Comparison of ENCODE assay signal across 18 cellular contexts in the genomic region with DNA sequence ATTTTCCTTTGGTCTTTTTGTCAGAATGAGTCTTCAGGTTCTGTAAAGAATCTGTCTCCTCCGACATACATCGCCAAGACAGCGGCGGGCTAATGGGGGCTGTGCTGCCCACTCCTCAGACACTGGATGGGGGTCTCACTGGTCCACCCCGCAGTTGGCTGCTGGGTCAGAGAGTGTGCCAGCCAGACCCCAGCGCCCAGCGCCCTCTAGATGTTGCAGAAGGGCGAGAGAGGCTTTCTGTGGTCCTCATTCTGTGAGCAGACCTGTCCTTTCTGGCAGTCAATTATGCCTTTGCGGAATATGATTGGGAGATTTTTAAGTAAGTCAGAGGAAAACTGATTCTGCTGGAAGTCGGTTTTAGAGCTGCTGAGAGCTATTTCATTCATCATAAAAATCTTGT. TPM values are rescaled to one million over a fixed set of nuclear protein-coding genes. Genes with fewer than 3 reads are reported as not detected.
A peak's percentile ranks its signal among the peaks of the same experiment; 100 is the strongest.
DNase-seq lines count a peak whose midpoint lies in the region; ATAC-seq, FAIRE-seq and TF ChIP-seq lines count a peak whose summit lies in the region.
"Had no signal": no experiment of that assay in that cellular context is flagged by ENCODE, and none has a peak within 500 bp of the region (broad histone marks: within the 10 kb centered on the region; RNA-seq: fewer than 3 reads in every experiment).

No MANE protein-coding gene starts in this region.

- no peak overlapping the region for H3K27ac ChIP-seq in HepG2 (ENCODE audit: extremely low read length, insufficient read depth, low read length)
- H3K27ac ChIP-seq in right lobe of liver: no peak overlapping the region
- no peak overlapping the region for H3K27ac ChIP-seq in GM23338 (ENCODE audit: low read depth)
- peak overlapping the region in 1 of 5 donors; percentile 24 for H3K27ac ChIP-seq in stomach
- H3K27ac ChIP-seq: epithelial cell of prostate, neutrophil, RWPE1 had no signal

- H3K79me2 ChIP-seq in HepG2 (ENCODE audit: insufficient read depth, low read length) (no peaks in the 10 kb centered on the region), GM23338 (replicated peaks; ENCODE audit: insufficient read depth) (no peaks in the 10 kb centered on the region)

- intact Hi-C loops in HepG2 (cut with micrococcal nuclease; ENCODE audit: unreplicated experiment) (no loop called here), right lobe of liver (cut with DNase I) (no loop called here), stomach (cut with DNase I; ENCODE audit: low total_unique reads) (no loop called here)

- POLR2A ChIA-PET in HepG2 (lab: Yijun Ruan, JAX): no interaction called here
- POLR2A ChIA-PET in activated CD4-positive, alpha-beta memory T cell treated with anti-CD3 and anti-CD28 coated beads, Interleukin-2, amount 10 ng/mL, durations not matched to agents 7 days and 5 days (lab: Charles Lee): interaction anchor here (1.7 to 2.6 kb wide), 2 partner anchors 8 to 21 kb away, joined by 10 to 26 read pairs; partner anchors contain the start of gene CCR6

- H2AFZ ChIP-seq in HepG2 (ENCODE audit: low read length) (no peak overlapping the region), GM23338 (no peak overlapping the region)

- WGBS in HepG2 (ENCODE audit: low lambda C conversion rate): 45% methylated on average over 10 of the region's 10 CpGs
- WGBS in right lobe of liver (ENCODE audit: insufficient coverage, low coverage, low lambda C conversion rate, missing lambda C conversion rate): 45% methylated on average over 1 of the region's 10 CpGs
- WGBS in stomach, 5 donors: 79 to 87% (median 86%) methylated on average over 10 of the region's 10 CpGs

- no peaks in the 10 kb centered on the region; the same call in 2 of the 3 replicates for H3K36me3 Mint-ChIP-seq in GM23338 (ENCODE audit: low read depth)
- peaks cover 19% of the 10 kb centered on the region for H3K36me3 Mint-ChIP-seq in activated CD4-positive, alpha-beta memory T cell treated with anti-CD3 and anti-CD28 coated beads, Interleukin-2, amount 10 ng/mL, durations not matched to agents 7 days and 5 days (ENCODE audit: low read depth)
- peaks cover 0 to 8% of the 10 kb centered on the region in 2 donors for H3K36me3 Mint-ChIP-seq in stimulated activated naive B cell treated with anti-CD40 and anti-IgM and Interleukin-4, amounts not matched to agents 10 μg/mL and 1 μg/mL and 100 μg/mL, for 72 hours

- TF ChIP-seq CTCF in HepG2 (CRISPR knock-in tag; IDR thresholded peaks at IDR 0.05) (peak; percentile 69), right lobe of liver (IDR thresholded peaks at IDR 0.05) (no peak), GM23338 (conservative IDR thresholded peaks at IDR 0.05; ENCODE audit: low read depth in 2 of 2) (peak; percentile 47 to 73), stomach (IDR thresholded peaks at IDR 0.05) (no peak)

- TF ChIP-seq POLR2A in HepG2 (IDR thresholded peaks at IDR 0.05; ENCODE audit: insufficient read depth in 1 of 2, low read depth in 2 of 2, low read length in 2 of 2): no peak
- no peak for TF ChIP-seq POLR2A in right lobe of liver (IDR thresholded peaks at IDR 0.05)
- TF ChIP-seq POLR2A in stomach (IDR thresholded peaks at IDR 0.05): no peak

- no peak overlapping the region for H3K4me3 Mint-ChIP-seq in GM23338
- H3K4me3 Mint-ChIP-seq in activated CD4-positive, alpha-beta memory T cell treated with anti-CD3 and anti-CD28 coated beads, Interleukin-2, amount 10 ng/mL, durations not matched to agents 7 days and 5 days: no peak overlapping the region
- H3K4me3 Mint-ChIP-seq in stimulated activated naive B cell treated with anti-CD40 and anti-IgM and Interleukin-4, amounts not matched to agents 10 μg/mL and 1 μg/mL and 100 μg/mL, for 72 hours: peak overlapping the region in 1 of 2 donors; percentile 8

- FAIRE-seq in HepG2 (lab: Jason Lieb, UNC): no peak
- FAIRE-seq: islet of Langerhans had no signal

- TF ChIP-seq RAD21 in HepG2 (CRISPR knock-in tag; IDR thresholded peaks at IDR 0.05): no peak

- peaks cover 2 to 50% of the 10 kb centered on the region in 2 experiments; a peak in 4 of 5 replicates for H3K27me3 ChIP-seq in HepG2 (ENCODE audit: control insufficient read depth in 1 of 2, insufficient read depth in 2 of 2, low read length in 2 of 2)
- no peaks in the 10 kb centered on the region for H3K27me3 ChIP-seq in right lobe of liver
- no peaks in the 10 kb centered on the region for H3K27me3 ChIP-seq in GM23338 (ENCODE audit: insufficient read depth)
- peaks cover 0 to 15% (median 0%) of the 10 kb centered on the region in 3 donors for H3K27me3 ChIP-seq in stomach
- H3K27me3 ChIP-seq: neutrophil, upper lobe of left lung had no signal

- ATAC-seq in HepG2: peak; percentile 56
- ATAC-seq in right lobe of liver: no peak
- ATAC-seq in GM23338: peak; percentile 64
- ATAC-seq in stimulated activated naive B cell treated with anti-CD40 and anti-IgM and Interleukin-4, amounts not matched to agents 10 μg/mL and 1 μg/mL and 100 μg/mL, for 72 hours (replicated peaks): no peak
- ATAC-seq: sciatic nerve had no signal

- TF ChIP-seq EP300 in HepG2 (IDR thresholded peaks at IDR 0.05; ENCODE audit: low read depth in 2 of 2, low read length in 2 of 2) (no peak), HepG2 (CRISPR knock-in tag; IDR thresholded peaks at IDR 0.05; ENCODE audit: borderline replicate concordance) (no peak), stomach (IDR thresholded peaks at IDR 0.05) (no peak)

- H3K9me3 ChIP-seq in HepG2 (ENCODE audit: low read length): peaks cover 6% of the 10 kb centered on the region
- H3K9me3 ChIP-seq in right lobe of liver: no peaks in the 10 kb centered on the region
- no peaks in the 10 kb centered on the region for H3K9me3 ChIP-seq in stomach
- H3K9me3 ChIP-seq: neutrophil, upper lobe of left lung had no signal

- no peaks in the 10 kb centered on the region for H3K36me3 ChIP-seq in HepG2 (replicated peaks in 1 of 2; ENCODE audit: control insufficient read depth in 1 of 2, insufficient read depth in 2 of 2, low read length in 2 of 2)
- H3K36me3 ChIP-seq in right lobe of liver: no peaks in the 10 kb centered on the region
- H3K36me3 ChIP-seq in GM23338 (ENCODE audit: insufficient read depth): no peaks in the 10 kb centered on the region
- H3K36me3 ChIP-seq in stomach: no peaks in the 10 kb centered on the region
- H3K36me3 ChIP-seq: neutrophil, upper lobe of left lung had no signal

- no peak overlapping the region for H3K4me2 ChIP-seq in HepG2 (ENCODE audit: low read depth, low read length)
- no peak overlapping the region for H3K4me2 ChIP-seq in GM23338

- DNase-seq in HepG2 (ENCODE audit: low spot score) (no peak), right lobe of liver (no peak), GM23338 (ENCODE audit: low spot score) (peak; percentile 39), stomach (no peak), ecto neural progenitor cell (ENCODE audit: low spot score) (no peak), NCI-H2029 (lab: John Stamatoyannopoulos, UW) (no peak)
- DNase-seq in activated CD4-positive, alpha-beta memory T cell treated with anti-CD3 and anti-CD28 coated beads, Interleukin-2, amount 10 ng/mL, durations not matched to agents 7 days and 5 days: no peak
- no peak for DNase-seq in stimulated activated naive B cell treated with anti-CD40 and anti-IgM and Interleukin-4, amounts not matched to agents 10 μg/mL and 1 μg/mL and 100 μg/mL, for 72 hours
- DNase-seq: mesenchymal stem cell, NCI-H2081, NCI-H748 treated with DMSO at 0.1 percent for 48 hours, upper lobe of left lung had no signal

- H3K4me1 ChIP-seq in HepG2 (ENCODE audit: insufficient read depth, low read length) (peaks cover 21% of the 10 kb centered on the region), right lobe of liver (no peaks in the 10 kb centered on the region), GM23338 (ENCODE audit: insufficient read depth) (no peaks in the 10 kb centered on the region; the same call in 1 of the 2 replicates), stomach (peaks cover 0 to 12% (median 8%) of the 10 kb centered on the region in 4 donors)
- H3K4me1 ChIP-seq: upper lobe of left lung had no signal

- H3K27me3 Mint-ChIP-seq in GM23338 (ENCODE audit: insufficient read depth, low read depth, poor library complexity): peaks cover 3% of the 10 kb centered on the region
- peaks cover 9% of the 10 kb centered on the region for H3K27me3 Mint-ChIP-seq in activated CD4-positive, alpha-beta memory T cell treated with anti-CD3 and anti-CD28 coated beads, Interleukin-2, amount 10 ng/mL, durations not matched to agents 7 days and 5 days
- H3K27me3 Mint-ChIP-seq in stimulated activated naive B cell treated with anti-CD40 and anti-IgM and Interleukin-4, amounts not matched to agents 10 μg/mL and 1 μg/mL and 100 μg/mL, for 72 hours: no peaks in the 10 kb centered on the region

- BruUV-seq in HepG2 (replicated peaks; lab: Mats Ljungman, UMichigan): no TSS peak

- no peak overlapping the region for H3K4me3 ChIP-seq in HepG2 (replicated peaks in 1 of 3; ENCODE audit: insufficient read depth in 1 of 3, low read depth in 2 of 3, low read length in 3 of 3)
- H3K4me3 ChIP-seq in right lobe of liver: no peak overlapping the region
- no peak overlapping the region for H3K4me3 ChIP-seq in GM23338
- H3K4me3 ChIP-seq in stomach: no peak overlapping the region
- H3K4me3 ChIP-seq: upper lobe of left lung had no signal

- CTCF ChIA-PET in HepG2 (lab: Yijun Ruan, JAX; ENCODE audit: low intra/inter-chr PET ratio, low total read pairs): no interaction called here
- CTCF ChIA-PET in activated CD4-positive, alpha-beta memory T cell treated with anti-CD3 and anti-CD28 coated beads, Interleukin-2, amount 10 ng/mL, durations not matched to agents 7 days and 5 days (lab: Charles Lee): interaction anchor here (0.6 kb wide), 1 partner anchor 9 kb away, joined by 4 read pairs; no protein-coding TSS in a partner anchor

- H3K9me3 Mint-ChIP-seq in GM23338: 0 out of 3 replicates have a peak, but pooled peaks cover 2% of the 10 kb centered on the region
- H3K9me3 Mint-ChIP-seq in activated CD4-positive, alpha-beta memory T cell treated with anti-CD3 and anti-CD28 coated beads, Interleukin-2, amount 10 ng/mL, durations not matched to agents 7 days and 5 days: no peaks in the 10 kb centered on the region
- no peaks in the 10 kb centered on the region for H3K9me3 Mint-ChIP-seq in stimulated activated naive B cell treated with anti-CD40 and anti-IgM and Interleukin-4, amounts not matched to agents 10 μg/mL and 1 μg/mL and 100 μg/mL, for 72 hours
- H3K9me3 Mint-ChIP-seq: activated T-helper 2 cell treated with anti-CD3 and anti-CD28 coated beads, Interferon-gamma antibody, Interleukin-2, Interleukin-4, amounts not matched to agents 10 μg/mL and 5 μg/mL and 100 μg/mL, durations not matched to agents 14 hours and 24 hours and 36 hours had no signal

- no peaks in the 10 kb centered on the region for H3F3A ChIP-seq in GM23338 (replicated peaks; ENCODE audit: low read depth)

- in situ Hi-C loops in HepG2 (cut with HindIII; ENCODE audit: extremely low pct_ligation_motif_present, low pct_unique_long_range_greater_than_20kb): no loop called here

- no peak overlapping the region for H3K27ac Mint-ChIP-seq in GM23338
- H3K27ac Mint-ChIP-seq in activated CD4-positive, alpha-beta memory T cell treated with anti-CD3 and anti-CD28 coated beads, Interleukin-2, amount 10 ng/mL, durations not matched to agents 7 days and 5 days: peak overlapping the region; percentile 64
- H3K27ac Mint-ChIP-seq in stimulated activated naive B cell treated with anti-CD40 and anti-IgM and Interleukin-4, amounts not matched to agents 10 μg/mL and 1 μg/mL and 100 μg/mL, for 72 hours: peak overlapping the region; percentile 79
- H3K27ac Mint-ChIP-seq: activated T-helper 2 cell treated with anti-CD3 and anti-CD28 coated beads, Interferon-gamma antibody, Interleukin-2, Interleukin-4, amounts not matched to agents 10 μg/mL and 5 μg/mL and 100 μg/mL, durations not matched to agents 14 hours and 24 hours and 36 hours had no signal

- H4K20me1 ChIP-seq in HepG2 (ENCODE audit: insufficient read depth, low read length) (no peaks in the 10 kb centered on the region), GM23338 (replicated peaks; ENCODE audit: insufficient read depth) (no peaks in the 10 kb centered on the region)

- H3K9ac ChIP-seq in HepG2 (ENCODE audit: insufficient read depth, low read depth, low read length): no peak overlapping the region

- H3K9me2 ChIP-seq in GM23338 (ENCODE audit: insufficient read depth): no peaks in the 10 kb centered on the region

- peaks cover 14% of the 10 kb centered on the region for H3K4me1 Mint-ChIP-seq in GM23338
- peaks cover 83% of the 10 kb centered on the region for H3K4me1 Mint-ChIP-seq in activated CD4-positive, alpha-beta memory T cell treated with anti-CD3 and anti-CD28 coated beads, Interleukin-2, amount 10 ng/mL, durations not matched to agents 7 days and 5 days
- peaks cover 67 to 95% of the 10 kb centered on the region in 2 donors for H3K4me1 Mint-ChIP-seq in stimulated activated naive B cell treated with anti-CD40 and anti-IgM and Interleukin-4, amounts not matched to agents 10 μg/mL and 1 μg/mL and 100 μg/mL, for 72 hours

RNA-seq across cellular contexts. Expression of gene CCR6, which starts 7.8 kb away (rescaled TPM):
- 4.2 and 4.5 TPM in 2 replicates for total RNA-seq in HepG2 (2016; rRNA removed; fragmentation: Illumina TruSeq; extraction: Trizol)
- total RNA-seq in HepG2 (2016; cell fraction: cytosol; rRNA removed; fragmentation: Illumina TruSeq; extraction: Trizol; ENCODE audit: low read depth): 0.10 TPM in 1 of 2 replicates, not detected in the other
- 4.0 and 4.5 TPM in 2 replicates for total RNA-seq in HepG2 (2016; cell fraction: insoluble cytoplasmic fraction; rRNA removed; fragmentation: Illumina TruSeq; extraction: Trizol)
- 1.2 and 1.3 TPM in 2 replicates for total RNA-seq in HepG2 (2016; cell fraction: membrane; rRNA removed; fragmentation: Illumina TruSeq; extraction: Trizol)
- 0.56 and 1.4 TPM in 2 replicates for total RNA-seq in HepG2 (2016; cell fraction: nucleus; rRNA removed; fragmentation: Illumina TruSeq; extraction: Trizol)
- polyA plus RNA-seq in HepG2 (2011; rRNA removed): 8.7 and 11.3 TPM in 2 replicates
- polyA plus RNA-seq in HepG2 (2011; cell fraction: cytosol; rRNA removed): 11.0 and 18.6 TPM in 2 replicates
- 3.2 and 3.5 TPM in 2 replicates for polyA plus RNA-seq in HepG2 (2011; cell fraction: nucleus; rRNA removed)
- 9.4 and 18.5 TPM in 2 replicates for polyA plus RNA-seq in HepG2 (2012)
- polyA plus RNA-seq in HepG2 (2016; cell fraction: cytosol; fragmentation: Illumina TruSeq; extraction: Trizol; ENCODE audit: low read depth): 0.07 and 0.20 TPM in 2 replicates
- 2.7 and 3.0 TPM in 2 replicates for polyA plus RNA-seq in HepG2 (2016; cell fraction: insoluble cytoplasmic fraction; fragmentation: Illumina TruSeq; extraction: Trizol; ENCODE audit: low read depth)
- polyA plus RNA-seq in HepG2 (2016; cell fraction: membrane; fragmentation: Illumina TruSeq; extraction: Trizol; ENCODE audit: low read depth): 0.43 and 0.55 TPM in 2 replicates
- 1.1 and 2.3 TPM in 2 replicates for polyA plus RNA-seq in HepG2 (2016; cell fraction: nucleus; fragmentation: Illumina TruSeq; extraction: Trizol; ENCODE audit: insufficient read depth, low read depth)
- 31.5 TPM in 1 of 2 replicates, not detected in the other for polyA minus RNA-seq in HepG2 (2011; rRNA and poly(A)+ RNA removed; ENCODE audit: low replicate concordance)
- 9.9 and 14.7 TPM in 2 replicates for polyA minus RNA-seq in HepG2 (2011; cell fraction: cytosol; rRNA and poly(A)+ RNA removed)
- 0.77 and 1.4 TPM in 2 replicates for polyA minus RNA-seq in HepG2 (2011; cell fraction: nucleus; rRNA and poly(A)+ RNA removed)
- total RNA-seq in right lobe of liver: under 1 TPM in 3 of 6 experiments, not detected in 3; 0.06 to 0.58 (median 0.12) TPM
- not detected in 2 replicates for total RNA-seq in GM23338 (2014; rRNA removed; shearing (Covaris generic))
- not detected in 2 replicates for polyA plus RNA-seq in GM23338 (2016; fragmentation: Nextera tagmentation; extraction: Ambion mirVana)
- 10 to 100 TPM; 20.0 to 20.3 TPM for total RNA-seq in activated CD4-positive, alpha-beta memory T cell treated with anti-CD3 and anti-CD28 coated beads, Interleukin-2, amount 10 ng/mL, durations not matched to agents 7 days and 5 days
- under 1 TPM in 1 of 5 donors, not detected in 4; 0.92 TPM for total RNA-seq in stomach
- under 1 TPM in 1 of 3 donors, not detected in 2; 0.13 TPM for polyA plus RNA-seq in stomach
- total RNA-seq: activated T-helper 2 cell treated with anti-CD3 and anti-CD28 coated beads, Interferon-gamma antibody, Interleukin-2, Interleukin-4, amounts not matched to agents 10 μg/mL and 5 μg/mL and 100 μg/mL, durations not matched to agents 14 hours and 24 hours and 36 hours; sciatic nerve had no signal

RNA-seq across cellular contexts. Expression of gene GPR31, which starts 42.7 kb away (rescaled TPM):
- total RNA-seq in HepG2 (2016; rRNA removed; fragmentation: Illumina TruSeq; extraction: Trizol): not detected in 2 replicates
- total RNA-seq in HepG2 (2016; cell fraction: cytosol; rRNA removed; fragmentation: Illumina TruSeq; extraction: Trizol; ENCODE audit: low read depth): not detected in 2 replicates
- total RNA-seq in HepG2 (2016; cell fraction: insoluble cytoplasmic fraction; rRNA removed; fragmentation: Illumina TruSeq; extraction: Trizol): not detected in 2 replicates
- total RNA-seq in HepG2 (2016; cell fraction: membrane; rRNA removed; fragmentation: Illumina TruSeq; extraction: Trizol): not detected in 2 replicates
- not detected in 2 replicates for total RNA-seq in HepG2 (2016; cell fraction: nucleus; rRNA removed; fragmentation: Illumina TruSeq; extraction: Trizol)
- not detected in 2 replicates for polyA plus RNA-seq in HepG2 (2011; rRNA removed)
- not detected in 2 replicates for polyA plus RNA-seq in HepG2 (2011; cell fraction: cytosol; rRNA removed)
- polyA plus RNA-seq in HepG2 (2011; cell fraction: nucleus; rRNA removed): not detected in 2 replicates
- polyA plus RNA-seq in HepG2 (2012): not detected in 2 replicates
- not detected in 2 replicates for polyA plus RNA-seq in HepG2 (2016; cell fraction: cytosol; fragmentation: Illumina TruSeq; extraction: Trizol; ENCODE audit: low read depth)
- not detected in 2 replicates for polyA plus RNA-seq in HepG2 (2016; cell fraction: insoluble cytoplasmic fraction; fragmentation: Illumina TruSeq; extraction: Trizol; ENCODE audit: low read depth)
- not detected in 2 replicates for polyA plus RNA-seq in HepG2 (2016; cell fraction: membrane; fragmentation: Illumina TruSeq; extraction: Trizol; ENCODE audit: low read depth)
- polyA plus RNA-seq in HepG2 (2016; cell fraction: nucleus; fragmentation: Illumina TruSeq; extraction: Trizol; ENCODE audit: insufficient read depth, low read depth): not detected in 2 replicates
- polyA minus RNA-seq in HepG2 (2011; rRNA and poly(A)+ RNA removed; ENCODE audit: low replicate concordance): not detected in 2 replicates
- not detected in 2 replicates for polyA minus RNA-seq in HepG2 (2011; cell fraction: cytosol; rRNA and poly(A)+ RNA removed)
- polyA minus RNA-seq in HepG2 (2011; cell fraction: nucleus; rRNA and poly(A)+ RNA removed): not detected in 2 replicates
- total RNA-seq in right lobe of liver: not detected
- total RNA-seq in GM23338 (2014; rRNA removed; shearing (Covaris generic)): not detected in 2 replicates
- not detected in 2 replicates for polyA plus RNA-seq in GM23338 (2016; fragmentation: Nextera tagmentation; extraction: Ambion mirVana)
- not detected for total RNA-seq in activated CD4-positive, alpha-beta memory T cell treated with anti-CD3 and anti-CD28 coated beads, Interleukin-2, amount 10 ng/mL, durations not matched to agents 7 days and 5 days
- total RNA-seq in stomach: under 1 TPM in 1 of 5 donors, not detected in 4; 0.18 TPM
- not detected for polyA plus RNA-seq in stomach
- total RNA-seq: activated T-helper 2 cell treated with anti-CD3 and anti-CD28 coated beads, Interferon-gamma antibody, Interleukin-2, Interleukin-4, amounts not matched to agents 10 μg/mL and 5 μg/mL and 100 μg/mL, durations not matched to agents 14 hours and 24 hours and 36 hours; sciatic nerve; upper lobe of left lung had no signal

Comparison
In these comparisons a context has a peak if more than half of its experiments do, and no peak if none do; other contexts are left out.
1. ATAC-seq: peak in HepG2 (single experiment) and GM23338 (single experiment); none in right lobe of liver (0 of 4) and stimulated activated naive B cell treated with anti-CD40 and anti-IgM and Interleukin-4, amounts not matched to agents 10 μg/mL and 1 μg/mL and 100 μg/mL, for 72 hours (0 of 2).
2. CTCF ChIP-seq: peak in HepG2 (single experiment) and GM23338 (2 of 2); none in right lobe of liver (0 of 4) and stomach (0 of 7).